ENCODE assay signal across 9 cellular contexts in the genomic region with DNA sequence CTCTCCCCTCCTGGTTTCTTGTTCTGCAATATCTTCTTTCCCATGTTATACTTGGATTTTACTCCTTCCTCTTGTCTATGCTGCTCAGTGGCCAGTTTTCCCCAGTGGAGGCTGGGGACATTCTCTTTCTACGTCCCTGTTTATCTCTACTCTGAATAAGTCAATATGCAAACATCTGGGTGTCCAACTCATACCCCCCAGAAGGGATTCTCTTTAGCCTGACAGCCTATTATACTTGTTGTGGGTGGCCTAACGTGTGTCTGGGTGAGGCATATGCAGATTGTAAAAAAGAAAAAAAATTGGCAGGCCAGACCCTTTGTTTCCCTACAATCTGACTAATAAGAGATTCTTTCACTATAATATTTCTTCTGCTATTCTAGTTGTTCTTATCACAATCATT.
"Had no signal": no experiment of that assay in that cellular context is flagged by ENCODE, and none has a peak within 500 bp of the region (broad histone marks: within the 10 kb centered on the region; RNA-seq: fewer than 3 reads in every experiment).

No MANE protein-coding gene starts in this region.

- H3K36me3 ChIP-seq: HAP-1 had no signal

- H3K4me3 ChIP-seq: GM23248, GM23338, HAP-1 had no signal

- H3K27ac ChIP-seq: GM23248 had no signal

- H3K4me3 Mint-ChIP-seq: GM23338, H9, HFFc6 had no signal

- H3K9me3 Mint-ChIP-seq: GM23338 had no signal

- H3K27ac Mint-ChIP-seq: GM23338, H9, HFFc6 had no signal

- ATAC-seq: GM23338, HCT116 had no signal

- DNase-seq: GM23248, GOT3, H7, H9, HCEC 1CT, HFFc6 had no signal

- H3K9me3 ChIP-seq: HAP-1 had no signal
